8 cellular contexts compared by ENCODE assay signal in genomic region chr1:46477153-46477929, GRCh38. TPM values are rescaled to one million over a fixed set of nuclear protein-coding genes. Genes with fewer than 3 reads are reported as not detected.
DNase-seq lines count a peak whose midpoint lies in the region; ATAC-seq and TF ChIP-seq lines count a peak whose summit lies in the region.

No MANE protein-coding gene starts in this region.

- no peak overlapping the region for H3K4me2 ChIP-seq in mammary epithelial cell (ENCODE audit: insufficient read depth, low read depth, low read length)

- CTCF ChIA-PET in mammary epithelial cell (lab: Charles Lee; ENCODE audit: low non-redundant PET): interaction anchor here (0.6 kb wide), 1 partner anchor 51 kb away, joined by 3 read pairs; no protein-coding TSS in a partner anchor

- no peak overlapping the region for H3K9ac ChIP-seq in mammary epithelial cell (ENCODE audit: insufficient read depth, low read length)

- intact Hi-C loops in mammary epithelial cell (cut with micrococcal nuclease): loop anchor here (1.0 to 2.0 kb wide), 3 partner anchors 31 to 69 kb away; no protein-coding TSS in a partner anchor

- no peak overlapping the region for H3K4me3 ChIP-seq in H7 (ENCODE audit: insufficient read depth, low read depth, low read length)
- no peak overlapping the region for H3K4me3 ChIP-seq in mammary epithelial cell (replicated peaks in 1 of 3; ENCODE audit: insufficient read depth in 1 of 3, low read depth in 2 of 3, low read length in 3 of 3)

- no peaks in the 10 kb centered on the region for H3K79me2 ChIP-seq in mammary epithelial cell (ENCODE audit: insufficient read depth, low read length)

- H3K9me3 ChIP-seq in mammary epithelial cell (replicated peaks; ENCODE audit: insufficient read depth, low read length): no peaks in the 10 kb centered on the region

- H3K27me3 ChIP-seq in H7 (ENCODE audit: control insufficient read depth, insufficient read depth, low read length) (peaks cover 57% of the 10 kb centered on the region), mammary epithelial cell (ENCODE audit: insufficient read depth, low read length) (no peaks in the 10 kb centered on the region)

- H3K27ac ChIP-seq in mammary epithelial cell (ENCODE audit: insufficient read depth, low read depth, low read length): no peak overlapping the region

- WGBS in mammary epithelial cell (ENCODE audit: low coverage, missing lambda C conversion rate): 50% methylated on average over 9 of the region's 11 CpGs

- in situ Hi-C loops in mammary epithelial cell (cut with MboI; ENCODE audit: low sequenced_read_pairs in 2 of 2): loop anchor here (5.0 kb wide), 1 partner anchor 50 kb away; no protein-coding TSS in a partner anchor

- H4K20me1 ChIP-seq in mammary epithelial cell (ENCODE audit: insufficient read depth, low read length): no peaks in the 10 kb centered on the region

- H3K36me3 ChIP-seq in H7 (replicated peaks; ENCODE audit: control insufficient read depth, insufficient read depth, low read length) (no peaks in the 10 kb centered on the region), mammary epithelial cell (ENCODE audit: insufficient read depth, low read length) (no peaks in the 10 kb centered on the region)

- no peak overlapping the region for H2AFZ ChIP-seq in mammary epithelial cell (ENCODE audit: low read depth, low read length)

- H3K4me1 ChIP-seq in mammary epithelial cell (ENCODE audit: insufficient read depth, low read length): no peaks in the 10 kb centered on the region

- no TSS peak for BruUV-seq in mammary epithelial cell (replicated peaks; lab: Mats Ljungman, UMichigan)

- TF ChIP-seq CTCF in mammary epithelial cell (conservative IDR thresholded peaks at IDR 0.05 in 1 of 2, IDR thresholded peaks at IDR 0.05 in 1 of 2; ENCODE audit: extremely low read depth in 1 of 2, insufficient read depth in 1 of 2, low read depth in 1 of 2, low read length in 2 of 2): peak; percentile 86 to 90

- dilution Hi-C loops in mammary epithelial cell (cut with HindIII; ENCODE audit: low sequenced_read_pairs): loop anchor here (5.0 kb wide), 1 partner anchor 50 kb away; no protein-coding TSS in a partner anchor

- DNase-seq in COLO668 (lab: John Stamatoyannopoulos, UW; ENCODE audit: unreplicated experiment) (peak; percentile 79), H7 (peak; percentile 94), NCI-H2107 (lab: John Stamatoyannopoulos, UW) (peak; percentile 58), mammary epithelial cell (peak; percentile 58), kidney glomerular epithelial cell (lab: John Stamatoyannopoulos, UW) (peak; percentile 18)
- DNase-seq in activated CD4-positive, CD25-positive, alpha-beta regulatory T cell (lab: John Stamatoyannopoulos, UW): peak; percentile 24 to 62 (median 44)
- DNase-seq in stimulated activated CD4-positive, alpha-beta T cell treated with anti-CD3 and anti-CD28 coated beads, Interleukin-2, amount 100 ng/mL, for 24 hours: peak; percentile 83 to 85

- no peak for ATAC-seq in GM19035 (IDR thresholded peaks at IDR 0.05; ENCODE audit: unreplicated experiment)

RNA-seq across cellular contexts. Expression of gene DMBX1, which starts 12.3 kb away (rescaled TPM):
- 4.2 and 5.4 TPM in 2 replicates for total RNA-seq in H7 (2014; rRNA removed; shearing (Covaris generic))
- not detected for total RNA-seq in mammary epithelial cell
- not detected for polyA plus RNA-seq in mammary epithelial cell
- not detected for polyA minus RNA-seq in mammary epithelial cell

Comparison
In these comparisons a context has a peak if more than half of its experiments do, and no peak if none do; other contexts are left out.
1. DNase-seq: peak in every context shown above with its lines; median percentile 94 in H7; 84 in stimulated activated CD4-positive, alpha-beta T cell treated with anti-CD3 and anti-CD28 coated beads, Interleukin-2, amount 100 ng/mL, for 24 hours; 79 in COLO668; 58 in NCI-H2107; 58 in mammary epithelial cell; 44 in activated CD4-positive, CD25-positive, alpha-beta regulatory T cell; 18 in kidney glomerular epithelial cell.